9 cellular contexts compared by ENCODE assay signal in the genomic region with DNA sequence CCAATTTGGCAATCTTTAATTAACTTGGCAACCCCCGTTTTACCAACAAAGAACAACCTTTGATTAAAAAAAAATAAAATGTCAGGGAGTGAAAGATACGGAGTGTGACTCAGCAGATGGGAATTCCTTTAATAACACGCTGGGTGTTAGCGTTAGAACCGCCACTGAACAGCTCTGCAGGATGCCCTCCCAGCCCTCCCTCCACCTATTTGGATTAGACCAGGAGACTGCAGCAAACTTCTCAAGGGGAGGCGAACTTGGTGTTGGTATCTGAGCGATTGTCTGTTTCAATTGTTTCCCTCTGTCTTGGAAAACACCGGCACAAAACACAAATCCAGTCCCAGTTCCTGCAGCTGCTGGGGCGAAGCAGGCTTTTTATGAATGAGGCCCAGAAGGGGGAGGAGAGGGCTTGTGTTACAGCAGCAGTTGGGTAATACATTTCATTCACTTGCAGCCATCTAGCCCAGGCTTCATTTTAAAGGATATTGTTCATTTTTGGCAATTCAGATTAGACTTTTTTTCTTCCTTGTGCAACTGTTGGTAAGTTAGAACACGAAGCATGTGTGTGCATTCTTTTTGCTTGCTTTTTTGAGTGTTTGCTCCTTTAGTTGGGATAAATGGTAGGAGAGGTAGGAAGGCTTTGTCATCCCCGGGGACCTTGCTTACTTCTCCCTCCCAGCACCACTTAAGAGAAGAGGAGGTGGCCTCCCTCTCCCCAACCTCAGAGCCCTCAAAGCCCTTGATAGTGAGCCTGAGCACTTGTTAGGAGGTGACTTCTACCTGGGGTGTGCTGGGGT.
A peak's percentile ranks its signal among the peaks of the same experiment; 100 is the strongest.
DNase-seq lines count a peak whose midpoint lies in the region; ATAC-seq lines count a peak whose summit lies in the region.
"Had no signal": no experiment of that assay in that cellular context is flagged by ENCODE, and none has a peak within 500 bp of the region (broad histone marks: within the 10 kb centered on the region; RNA-seq: fewer than 3 reads in every experiment).

No MANE protein-coding gene starts in this region.

- no peaks in the 10 kb centered on the region for H3K27me3 ChIP-seq in naive thymus-derived CD4-positive, alpha-beta T cell (ENCODE audit: control insufficient read depth in 2 of 2, insufficient read depth in 2 of 2, low read length in 2 of 2)
- H3K27me3 ChIP-seq in CD4-positive, alpha-beta memory T cell (ENCODE audit: insufficient read depth, low read length) = peaks cover 3% of the 10 kb centered on the region

- H3K4me1 ChIP-seq in naive thymus-derived CD4-positive, alpha-beta T cell (ENCODE audit: control insufficient read depth in 2 of 2, insufficient read depth in 2 of 2, low read length in 2 of 2) = peaks cover 0 to 38% of the 10 kb centered on the region in 2 donors
- H3K4me1 ChIP-seq in CD4-positive, alpha-beta memory T cell (ENCODE audit: insufficient read depth, low read length) = no peaks in the 10 kb centered on the region

- no peaks in the 10 kb centered on the region for H3K9me3 ChIP-seq in T-helper 17 cell (ENCODE audit: control insufficient read depth, low read length, poor library complexity, severe bottlenecking)
- no peaks in the 10 kb centered on the region for H3K9me3 ChIP-seq in naive thymus-derived CD4-positive, alpha-beta T cell (ENCODE audit: control insufficient read depth in 2 of 3, low read length in 3 of 3)
- no peaks in the 10 kb centered on the region for H3K9me3 ChIP-seq in CD4-positive, alpha-beta memory T cell (ENCODE audit: control insufficient read depth in 1 of 2, low read length in 2 of 2)

- H3K9me3 Mint-ChIP-seq in naive thymus-derived CD4-positive, alpha-beta T cell = peaks cover 0 to 2% (median 0%) of the 10 kb centered on the region in 11 donors
- H3K9me3 Mint-ChIP-seq in CD4-positive, alpha-beta memory T cell = no peaks in the 10 kb centered on the region

- DNase-seq in Caki2 (ENCODE audit: low read depth) = peak; percentile 98
- peak; percentile 55 for DNase-seq in MV-4-11 (lab: John Stamatoyannopoulos, UW)
- no peak for DNase-seq in T-helper 17 cell
- DNase-seq in fibroblast of gingiva (ENCODE audit: low read depth) = peak; percentile 93
- DNase-seq in naive thymus-derived CD4-positive, alpha-beta T cell = no peak
- no peak for DNase-seq in stimulated activated CD4-positive, alpha-beta T cell treated with anti-CD3 and anti-CD28 coated beads, Interleukin-4, amount 100 ng/mL, for 4 hours
- no peak for DNase-seq in CD4-positive, alpha-beta memory T cell

- POLR2A ChIA-PET in naive thymus-derived CD4-positive, alpha-beta T cell (lab: Charles Lee) = interaction anchor here (0.7 kb wide), 1 partner anchor 24 kb away, joined by 3 read pairs; no protein-coding TSS in a partner anchor
- POLR2A ChIA-PET in CD4-positive, alpha-beta memory T cell (lab: Charles Lee; ENCODE audit: partially characterized antibody) = no interaction called here

- peaks cover 12% of the 10 kb centered on the region for H3K4me1 Mint-ChIP-seq in T-helper 17 cell
- H3K4me1 Mint-ChIP-seq in naive thymus-derived CD4-positive, alpha-beta T cell = peaks cover 11 to 88% (median 84%) of the 10 kb centered on the region in 7 donors
- peaks cover 4 to 35% (median 22%) of the 10 kb centered on the region in 4 donors for H3K4me1 Mint-ChIP-seq in CD4-positive, alpha-beta memory T cell

- in situ Hi-C loops in Caki2 (cut with HindIII; ENCODE audit: low pct_unique_long_range_greater_than_20kb, low sequenced_read_pairs) = no loop called here

- peaks cover 3% of the 10 kb centered on the region for H3K36me3 Mint-ChIP-seq in T-helper 17 cell (ENCODE audit: low read depth)
- H3K36me3 Mint-ChIP-seq in naive thymus-derived CD4-positive, alpha-beta T cell = peaks cover 0 to 12% (median 0%) of the 10 kb centered on the region in 5 donors
- H3K36me3 Mint-ChIP-seq in CD4-positive, alpha-beta memory T cell = no peaks in the 10 kb centered on the region
- H3K36me3 Mint-ChIP-seq: IgD-negative memory B cell had no signal

- intact Hi-C loops in naive thymus-derived CD4-positive, alpha-beta T cell (cut with micrococcal nuclease) = loop anchor here in 1 of 2 donors (2.0 kb wide), 1 partner anchor 20 kb away; no protein-coding TSS in a partner anchor
- intact Hi-C loops in CD4-positive, alpha-beta memory T cell (cut with micrococcal nuclease) = no loop called here

- peak overlapping the region; percentile 66 for H3K27ac Mint-ChIP-seq in T-helper 17 cell
- H3K27ac Mint-ChIP-seq in naive thymus-derived CD4-positive, alpha-beta T cell = peak overlapping the region in 8 of 9 donors; percentile 40 to 90 (median 58)
- H3K27ac Mint-ChIP-seq in CD4-positive, alpha-beta memory T cell = peak overlapping the region in 3 of 7 donors; percentile 19 to 80 (median 22)

- H3K4me3 ChIP-seq in naive thymus-derived CD4-positive, alpha-beta T cell (ENCODE audit: low read length) = no peak overlapping the region
- H3K4me3 ChIP-seq in CD4-positive, alpha-beta memory T cell (ENCODE audit: low read length in 2 of 2) = no peak overlapping the region

- ATAC-seq in T-helper 17 cell = no peak
- ATAC-seq in naive thymus-derived CD4-positive, alpha-beta T cell = peak; percentile 48
- no peak for ATAC-seq in HG03025 (IDR thresholded peaks at IDR 0.05; ENCODE audit: low FRiP score, unreplicated experiment)

- no peaks in the 10 kb centered on the region for H3K36me3 ChIP-seq in naive thymus-derived CD4-positive, alpha-beta T cell (ENCODE audit: control insufficient read depth in 2 of 3, insufficient read depth in 3 of 3, low read length in 3 of 3)
- no peaks in the 10 kb centered on the region for H3K36me3 ChIP-seq in CD4-positive, alpha-beta memory T cell (ENCODE audit: insufficient read depth, low read length)

- H3K27me3 Mint-ChIP-seq in T-helper 17 cell = no peaks in the 10 kb centered on the region
- H3K27me3 Mint-ChIP-seq in naive thymus-derived CD4-positive, alpha-beta T cell = peaks cover 0 to 3% (median 0%) of the 10 kb centered on the region in 5 donors
- peaks cover 2 to 4% of the 10 kb centered on the region in 2 donors for H3K27me3 Mint-ChIP-seq in CD4-positive, alpha-beta memory T cell

- no peak overlapping the region for H3K4me3 Mint-ChIP-seq in T-helper 17 cell
- peak overlapping the region in 9 of 10 donors; percentile 57 to 83 (median 78) for H3K4me3 Mint-ChIP-seq in naive thymus-derived CD4-positive, alpha-beta T cell
- no peak overlapping the region for H3K4me3 Mint-ChIP-seq in CD4-positive, alpha-beta memory T cell

- CTCF ChIA-PET in naive thymus-derived CD4-positive, alpha-beta T cell (lab: Charles Lee) = interaction anchor here (1.4 kb wide), 1 partner anchor 18 kb away, joined by 3 read pairs; no protein-coding TSS in a partner anchor
- CTCF ChIA-PET in CD4-positive, alpha-beta memory T cell (lab: Charles Lee; ENCODE audit: partially characterized antibody) = no interaction called here

- H3K27ac ChIP-seq in naive thymus-derived CD4-positive, alpha-beta T cell (ENCODE audit: low read depth, low read length) = peak overlapping the region; percentile 30
- H3K27ac ChIP-seq in CD4-positive, alpha-beta memory T cell (ENCODE audit: low read depth, low read length) = no peak overlapping the region

Comparison
In these comparisons a context has a peak if more than half of its experiments do, and no peak if none do; other contexts are left out.
1. DNase-seq: peak in Caki2 (single experiment), MV-4-11 (single experiment) and fibroblast of gingiva (single experiment); none in T-helper 17 cell (0 of 3), naive thymus-derived CD4-positive, alpha-beta T cell (0 of 9), stimulated activated CD4-positive, alpha-beta T cell treated with anti-CD3 and anti-CD28 coated beads, Interleukin-4, amount 100 ng/mL, for 4 hours (0 of 2) and CD4-positive, alpha-beta memory T cell (0 of 5).
2. H3K4me3 Mint-ChIP-seq: peak in naive thymus-derived CD4-positive, alpha-beta T cell (9 of 10); none in T-helper 17 cell (single experiment) and CD4-positive, alpha-beta memory T cell (0 of 8).